Comparison of ENCODE assay signal across 8 cellular contexts in genomic region chr10:48604408-48605263, GRCh38. TPM values are rescaled to one million over a fixed set of nuclear protein-coding genes. Genes with fewer than 3 reads are reported as not detected.
DNase-seq lines count a peak whose midpoint lies in the region; ATAC-seq and TF ChIP-seq lines count a peak whose summit lies in the region.

Gene ARHGAP22 (minus strand): TSS chr10:48605073. CDS start chr10:48604796, 277 bp downstream.

- 0 out of 2 replicates have a peak, but pooled peaks cover 5% of the 10 kb centered on the region for H3K27me3 ChIP-seq in Caco-2 (replicated peaks; ENCODE audit: control insufficient read depth, insufficient read depth, low read length)
- H3K27me3 ChIP-seq in adrenal gland = no peaks in the 10 kb centered on the region

- H3K9me3 ChIP-seq in Caco-2 = no peaks in the 10 kb centered on the region
- no peaks in the 10 kb centered on the region for H3K9me3 ChIP-seq in adrenal gland (replicated peaks in 1 of 3)

- peak within 1 kb of the TSS; percentile 40 for H3K4me3 ChIP-seq in Caco-2 (ENCODE audit: low read depth, low read length)
- H3K4me3 ChIP-seq in HFF-Myc (replicated peaks; ENCODE audit: low read depth, low read length) = peak within 1 kb of the TSS; percentile 68
- peak within 1 kb of the TSS in 2 of 4 donors; percentile 8 to 47 for H3K4me3 ChIP-seq in adrenal gland

- H3K27ac ChIP-seq in adrenal gland = peak within 1 kb of the TSS in 1 of 5 donors; percentile 20

- H3K9me3 Mint-ChIP-seq in Caco-2 (ENCODE audit: unreplicated experiment) = no peaks in the 10 kb centered on the region
- no peaks in the 10 kb centered on the region for H3K9me3 Mint-ChIP-seq in activated T-helper 1 cell treated with anti-CD3 and anti-CD28 coated beads, Interleukin-12 subunit alpha, Interleukin-12 subunit beta, Interleukin-2, Interleukin-4 antibody, amounts not matched to agents 30 ng/mL and 10 ng/mL and 1 ng/mL, durations not matched to agents 14 hours and 24 hours and 36 hours

- H3K4me1 ChIP-seq in Caco-2 = 0 out of 2 replicates have a peak, but pooled peaks cover 6% of the 10 kb centered on the region
- peaks cover 4 to 6% of the 10 kb centered on the region in 2 donors for H3K4me1 ChIP-seq in adrenal gland (replicated peaks in 1 of 2)

- DNase-seq in Caco-2 = peak in 1 of 2 experiments; percentile 52
- DNase-seq in HFF-Myc (ENCODE audit: extremely low read depth, low read depth) = no peak
- DNase-seq in adrenal gland = peak in 6 of 7 donors; percentile 27 to 62 (median 38)
- peak; percentile 65 for DNase-seq in left cardiac atrium
- DNase-seq in posterior cingulate gyrus = peak in 9 of 10 donors; percentile 28 to 93 (median 68)
- no peak for DNase-seq in activated T-helper 1 cell treated with anti-CD3 and anti-CD28 coated beads, Interleukin-12 subunit alpha, Interleukin-12 subunit beta, Interleukin-2, Interleukin-4 antibody, amounts not matched to agents 30 ng/mL and 10 ng/mL and 1 ng/mL, durations not matched to agents 14 hours and 24 hours and 36 hours (ENCODE audit: low spot score)
- DNase-seq in SHP77 treated with DMSO at 0.1 percent for 48 hours (lab: John Stamatoyannopoulos, UW) = no peak

- peaks cover 11% of the 10 kb centered on the region for H3K27me3 Mint-ChIP-seq in Caco-2 (ENCODE audit: insufficient read depth, unreplicated experiment)
- H3K27me3 Mint-ChIP-seq in activated T-helper 1 cell treated with anti-CD3 and anti-CD28 coated beads, Interleukin-12 subunit alpha, Interleukin-12 subunit beta, Interleukin-2, Interleukin-4 antibody, amounts not matched to agents 30 ng/mL and 10 ng/mL and 1 ng/mL, durations not matched to agents 14 hours and 24 hours and 36 hours (ENCODE audit: insufficient read depth) = peaks cover 39% of the 10 kb centered on the region

- H3K36me3 Mint-ChIP-seq in Caco-2 (ENCODE audit: insufficient read depth, unreplicated experiment) = no peaks in the 10 kb centered on the region
- H3K36me3 Mint-ChIP-seq in activated T-helper 1 cell treated with anti-CD3 and anti-CD28 coated beads, Interleukin-12 subunit alpha, Interleukin-12 subunit beta, Interleukin-2, Interleukin-4 antibody, amounts not matched to agents 30 ng/mL and 10 ng/mL and 1 ng/mL, durations not matched to agents 14 hours and 24 hours and 36 hours (ENCODE audit: low read depth) = no peaks in the 10 kb centered on the region

- H3K36me3 ChIP-seq in Caco-2 (ENCODE audit: control insufficient read depth, insufficient read depth, low read length) = no peaks in the 10 kb centered on the region
- no peaks in the 10 kb centered on the region for H3K36me3 ChIP-seq in adrenal gland (replicated peaks in 1 of 2)

- 8 to 25% (median 10%) methylated on average over 13 to 56 of the region's 56 CpGs for WGBS in adrenal gland, 4 donors

- CTCF ChIA-PET in Caco-2 (lab: Charles Lee) = interaction anchor here (0.6 to 2.9 kb wide), 4 partner anchors 10 to 141 kb away, joined by 3 to 32 read pairs (median 4); no protein-coding TSS in a partner anchor

- ATAC-seq in left cardiac atrium (peak; percentile 91 to 93), GM18909 (IDR thresholded peaks at IDR 0.05; ENCODE audit: poor library complexity, unreplicated experiment) (no peak)

- H3K4me3 Mint-ChIP-seq in Caco-2 (ENCODE audit: unreplicated experiment) = peak within 1 kb of the TSS; percentile 71
- no peak within 1 kb of the TSS for H3K4me3 Mint-ChIP-seq in activated T-helper 1 cell treated with anti-CD3 and anti-CD28 coated beads, Interleukin-12 subunit alpha, Interleukin-12 subunit beta, Interleukin-2, Interleukin-4 antibody, amounts not matched to agents 30 ng/mL and 10 ng/mL and 1 ng/mL, durations not matched to agents 14 hours and 24 hours and 36 hours

- POLR2A ChIA-PET in Caco-2 (lab: Charles Lee) = no interaction called here

- intact Hi-C loops in Caco-2 (cut with micrococcal nuclease; ENCODE audit: unreplicated experiment) = loop anchor here (5.0 kb wide), 2 partner anchors 52 to 297 kb away; partner anchors contain the start of gene MAPK8
- intact Hi-C loops in adrenal gland (cut with DNase I) = no loop called here
- intact Hi-C loops in left cardiac atrium (cut with DNase I) = no loop called here
- intact Hi-C loops in posterior cingulate gyrus (cut with DNase I) = loop anchor here (5.0 kb wide), 1 partner anchor 43 kb away; no protein-coding TSS in a partner anchor
- intact Hi-C loops in activated T-helper 1 cell treated with anti-CD3 and anti-CD28 coated beads, Interleukin-12 subunit alpha, Interleukin-12 subunit beta, Interleukin-2, Interleukin-4 antibody, amounts not matched to agents 30 ng/mL and 10 ng/mL and 1 ng/mL, durations not matched to agents 14 hours and 24 hours and 36 hours (cut with micrococcal nuclease) = no loop called here

- TF ChIP-seq CTCF in Caco-2 (IDR thresholded peaks at IDR 0.05; ENCODE audit: insufficient read depth in 1 of 2, low read depth in 1 of 2, low read length in 1 of 2, severe bottlenecking in 1 of 2, unreplicated experiment in 1 of 2) (no peak), HFF-Myc (IDR thresholded peaks at IDR 0.05; ENCODE audit: low read depth, low read length, missing control alignments) (no peak), adrenal gland (IDR thresholded peaks at IDR 0.05) (no peak)

- peaks cover 6% of the 10 kb centered on the region for H3K4me1 Mint-ChIP-seq in Caco-2 (ENCODE audit: low read depth, unreplicated experiment)
- H3K4me1 Mint-ChIP-seq in activated T-helper 1 cell treated with anti-CD3 and anti-CD28 coated beads, Interleukin-12 subunit alpha, Interleukin-12 subunit beta, Interleukin-2, Interleukin-4 antibody, amounts not matched to agents 30 ng/mL and 10 ng/mL and 1 ng/mL, durations not matched to agents 14 hours and 24 hours and 36 hours (ENCODE audit: low read depth) = no peaks in the 10 kb centered on the region

- BruUV-seq in Caco-2 (replicated peaks; lab: Mats Ljungman, UMichigan) = no TSS peak

- H3K27ac Mint-ChIP-seq in Caco-2 (ENCODE audit: unreplicated experiment) = no peak within 1 kb of the TSS
- no peak within 1 kb of the TSS for H3K27ac Mint-ChIP-seq in activated T-helper 1 cell treated with anti-CD3 and anti-CD28 coated beads, Interleukin-12 subunit alpha, Interleukin-12 subunit beta, Interleukin-2, Interleukin-4 antibody, amounts not matched to agents 30 ng/mL and 10 ng/mL and 1 ng/mL, durations not matched to agents 14 hours and 24 hours and 36 hours

- no peak for TF ChIP-seq POLR2A in adrenal gland (IDR thresholded peaks at IDR 0.05)

RNA-seq across cellular contexts. Expression of gene ARHGAP22, which starts in this region (rescaled TPM):
- total RNA-seq in Caco-2 (2022) (10.7 and 13.5 TPM in 2 replicates), adrenal gland (1 to 10 TPM in 7 of 8 donors, under 1 TPM in 1; 0.91 to 8.0 (median 4.9) TPM), left cardiac atrium (1 to 10 TPM; 4.7 to 6.0 TPM)
- polyA plus RNA-seq in adrenal gland = 10 to 100 TPM in 1 of 3 donors, 1 to 10 TPM in 2; 1.1 to 11.6 (median 4.6) TPM
- 0.66 and 1.2 TPM in 2 replicates for total RNA-seq in activated T-helper 1 cell treated with anti-CD3 and anti-CD28 coated beads, Interleukin-12 subunit alpha, Interleukin-12 subunit beta, Interleukin-2, Interleukin-4 antibody, amounts not matched to agents 30 ng/mL and 10 ng/mL and 1 ng/mL, durations not matched to agents 14 hours and 24 hours and 36 hours

Comparison
In these comparisons a context has a peak if more than half of its experiments do, and no peak if none do; other contexts are left out.
1. DNase-seq: peak in adrenal gland (6 of 7), left cardiac atrium (single experiment) and posterior cingulate gyrus (9 of 10); none in HFF-Myc (single experiment), activated T-helper 1 cell treated with anti-CD3 and anti-CD28 coated beads, Interleukin-12 subunit alpha, Interleukin-12 subunit beta, Interleukin-2, Interleukin-4 antibody, amounts not matched to agents 30 ng/mL and 10 ng/mL and 1 ng/mL, durations not matched to agents 14 hours and 24 hours and 36 hours (single experiment) and SHP77 treated with DMSO at 0.1 percent for 48 hours (single experiment).
2. intact Hi-C loops: an anchor here in Caco-2 (5.0 kb wide) and posterior cingulate gyrus (5.0 kb wide); none called in adrenal gland, left cardiac atrium and activated T-helper 1 cell treated with anti-CD3 and anti-CD28 coated beads, Interleukin-12 subunit alpha, Interleukin-12 subunit beta, Interleukin-2, Interleukin-4 antibody, amounts not matched to agents 30 ng/mL and 10 ng/mL and 1 ng/mL, durations not matched to agents 14 hours and 24 hours and 36 hours.